30 cellular contexts compared by ENCODE assay signal in genomic region chr22:37499789-37500188, GRCh38. TPM values are rescaled to one million over a fixed set of nuclear protein-coding genes. Genes with fewer than 3 reads are reported as not detected.
DNase-seq lines count a peak whose midpoint lies in the region; ATAC-seq and TF ChIP-seq lines count a peak whose summit lies in the region.
"Had no signal": no experiment of that assay in that cellular context is flagged by ENCODE, and none has a peak within 500 bp of the region (broad histone marks: within the 10 kb centered on the region; RNA-seq: fewer than 3 reads in every experiment).

No MANE protein-coding gene starts in this region.

- H3K9me3 Mint-ChIP-seq in activated T-cell treated with anti-CD3 and anti-CD28 coated beads, Interleukin-2, amount 50 U/mL, for 4 hours = no peaks in the 10 kb centered on the region
- H3K9me3 Mint-ChIP-seq in activated T-cell treated with anti-CD3 and anti-CD28 coated beads, Interleukin-2, amount 50 U/mL, for 24 hours = no peaks in the 10 kb centered on the region
- H3K9me3 Mint-ChIP-seq: activated CD8-positive, alpha-beta T cell treated with anti-CD3 and anti-CD28 coated beads for 36 hours; CD4-positive, alpha-beta memory T cell; endodermal cell; H9 had no signal

- peaks cover 57 to 67% of the 10 kb centered on the region in 2 donors for H3K4me1 ChIP-seq in duodenal mucosa (ENCODE audit: control insufficient read depth in 1 of 2, insufficient read depth in 2 of 2, low read length in 2 of 2)
- peaks cover 46 to 56% (median 51%) of the 10 kb centered on the region in 4 donors for H3K4me1 ChIP-seq in upper lobe of left lung

- H3K36me3 ChIP-seq in duodenal mucosa (ENCODE audit: control insufficient read depth in 1 of 2, insufficient read depth in 2 of 2, low read length in 2 of 2) (peaks cover 19 to 46% of the 10 kb centered on the region in 2 donors), upper lobe of left lung (peaks cover 0 to 9% (median 0%) of the 10 kb centered on the region in 4 donors)
- H3K36me3 ChIP-seq: cardiac muscle cell, right atrium auricular region had no signal

- H3K4me3 Mint-ChIP-seq in activated T-cell treated with anti-CD3 and anti-CD28 coated beads, Interleukin-2, amount 50 U/mL, for 4 hours = peak overlapping the region; percentile 5
- no peak overlapping the region for H3K4me3 Mint-ChIP-seq in activated T-cell treated with anti-CD3 and anti-CD28 coated beads, Interleukin-2, amount 50 U/mL, for 24 hours
- H3K4me3 Mint-ChIP-seq: activated CD8-positive, alpha-beta T cell treated with anti-CD3 and anti-CD28 coated beads for 36 hours; activated naive CD8-positive, alpha-beta T cell; CD4-positive, alpha-beta memory T cell; endodermal cell had no signal

- H3K27me3 Mint-ChIP-seq in activated T-cell treated with anti-CD3 and anti-CD28 coated beads, Interleukin-2, amount 50 U/mL, for 4 hours (ENCODE audit: low read depth) = peaks cover 4% of the 10 kb centered on the region
- no peaks in the 10 kb centered on the region for H3K27me3 Mint-ChIP-seq in activated T-cell treated with anti-CD3 and anti-CD28 coated beads, Interleukin-2, amount 50 U/mL, for 24 hours
- H3K27me3 Mint-ChIP-seq: activated CD8-positive, alpha-beta T cell treated with anti-CD3 and anti-CD28 coated beads for 36 hours; activated naive CD8-positive, alpha-beta T cell; CD4-positive, alpha-beta memory T cell had no signal

- H3K9ac ChIP-seq in duodenal mucosa (ENCODE audit: low read depth in 1 of 2, low read length in 2 of 2) = peak overlapping the region; percentile 2 to 9

- no peak for TF ChIP-seq EP300 in upper lobe of left lung (IDR thresholded peaks at IDR 0.05)

- no peaks in the 10 kb centered on the region for H3K9me3 ChIP-seq in duodenal mucosa (ENCODE audit: control insufficient read depth in 1 of 2, low read length in 2 of 2)
- no peaks in the 10 kb centered on the region for H3K9me3 ChIP-seq in upper lobe of left lung
- H3K9me3 ChIP-seq: right atrium auricular region had no signal

- 57 to 79% methylated on average over 1 to 6 of the region's 6 CpGs for WGBS in upper lobe of left lung, 2 donors

- H3K27ac ChIP-seq in duodenal mucosa (ENCODE audit: low read depth, low read length) (no peak overlapping the region), upper lobe of left lung (peak overlapping the region in 3 of 4 donors; percentile 75 to 88 (median 86))
- H3K27ac ChIP-seq: cardiac muscle cell, foreskin keratinocyte had no signal

- peaks cover 22% of the 10 kb centered on the region for H3K4me1 Mint-ChIP-seq in activated T-cell treated with anti-CD3 and anti-CD28 coated beads, Interleukin-2, amount 50 U/mL, for 4 hours (ENCODE audit: low read depth)
- peaks cover 17% of the 10 kb centered on the region for H3K4me1 Mint-ChIP-seq in activated T-cell treated with anti-CD3 and anti-CD28 coated beads, Interleukin-2, amount 50 U/mL, for 24 hours (ENCODE audit: low read depth)

- H3K27ac Mint-ChIP-seq in activated T-cell treated with anti-CD3 and anti-CD28 coated beads, Interleukin-2, amount 50 U/mL, for 24 hours = no peak overlapping the region
- H3K27ac Mint-ChIP-seq: activated CD8-positive, alpha-beta T cell treated with anti-CD3 and anti-CD28 coated beads for 36 hours; activated naive CD8-positive, alpha-beta T cell; CD4-positive, alpha-beta memory T cell; endodermal cell; H9 had no signal

- no peaks in the 10 kb centered on the region for H3K36me3 Mint-ChIP-seq in activated T-cell treated with anti-CD3 and anti-CD28 coated beads, Interleukin-2, amount 50 U/mL, for 4 hours (ENCODE audit: insufficient read depth)
- no peaks in the 10 kb centered on the region for H3K36me3 Mint-ChIP-seq in activated T-cell treated with anti-CD3 and anti-CD28 coated beads, Interleukin-2, amount 50 U/mL, for 24 hours (ENCODE audit: low read depth)
- H3K36me3 Mint-ChIP-seq: activated naive CD8-positive, alpha-beta T cell; CD4-positive, alpha-beta memory T cell had no signal

- no peak for TF ChIP-seq CTCF in upper lobe of left lung (IDR thresholded peaks at IDR 0.05)

- no peak for DNase-seq in activated T-cell treated with anti-CD3 and anti-CD28 coated beads, Interleukin-2, amount 50 U/mL, for 4 hours
- no peak for DNase-seq in activated T-cell treated with anti-CD3 and anti-CD28 coated beads, Interleukin-2, amount 50 U/mL, for 24 hours
- DNase-seq in myocyte (ENCODE audit: low read depth) (peak; percentile 45), upper lobe of left lung (no peak), COLO668 (lab: John Stamatoyannopoulos, UW; ENCODE audit: unreplicated experiment) (no peak), glomerular visceral epithelial cell (ENCODE audit: extremely low spot score) (no peak), foreskin melanocyte (no peak)
- DNase-seq: activated CD8-positive, alpha-beta T cell treated with anti-CD3 and anti-CD28 coated beads for 36 hours; activated effector memory CD4-positive, alpha-beta T cell treated with Interleukin-2 at 50 U/mL for 16 hours; aorta; cortex of kidney; DMS153; endodermal cell; foreskin keratinocyte; H9; KBM-7; MG63; NCI-H1417 treated with DMSO at 0.1 percent for 48 hours; NCI-H2081; NCI-H446; RPMI8226; T-helper 2 cell had no signal

- no peak overlapping the region for H3K4me3 ChIP-seq in duodenal mucosa (ENCODE audit: low read depth in 1 of 2, low read length in 2 of 2)
- no peak overlapping the region for H3K4me3 ChIP-seq in upper lobe of left lung
- H3K4me3 ChIP-seq: cardiac muscle cell, MG63, right atrium auricular region had no signal

- no peak for ATAC-seq in activated T-cell treated with anti-CD3 and anti-CD28 coated beads, Interleukin-2, amount 50 U/mL, for 4 hours
- no peak for ATAC-seq in upper lobe of left lung (ENCODE audit: low FRiP score in 2 of 2)
- ATAC-seq: activated CD8-positive, alpha-beta T cell treated with anti-CD3 and anti-CD28 coated beads for 36 hours; esophagus mucosa; foreskin keratinocyte had no signal

- peaks cover 0 to 4% of the 10 kb centered on the region in 2 donors for H3K27me3 ChIP-seq in duodenal mucosa (ENCODE audit: control insufficient read depth in 1 of 2, insufficient read depth in 2 of 2, low read length in 2 of 2)
- H3K27me3 ChIP-seq in upper lobe of left lung = no peaks in the 10 kb centered on the region
- H3K27me3 ChIP-seq: cardiac muscle cell, foreskin keratinocyte, MG63, right atrium auricular region had no signal

- TF ChIP-seq POLR2A in upper lobe of left lung (IDR thresholded peaks at IDR 0.05) = no peak

RNA-seq across cellular contexts. Expression of gene MFNG, which starts 13.6 kb away (rescaled TPM):
- 100 to 1,000 TPM; 157 to 188 (median 184) TPM for total RNA-seq in activated T-cell treated with anti-CD3 and anti-CD28 coated beads, Interleukin-2, amount 50 U/mL, for 4 hours
- total RNA-seq in myocyte (0.51 and 0.68 TPM in 2 replicates), upper lobe of left lung (10 to 100 TPM; 14.0 to 74.0 (median 45.9) TPM)
- not detected for polyA plus RNA-seq in myocyte (2012)
- total RNA-seq: HT1080 had no signal

RNA-seq across cellular contexts. Expression of gene CARD10, which starts 19.4 kb away (rescaled TPM):
- total RNA-seq in activated T-cell treated with anti-CD3 and anti-CD28 coated beads, Interleukin-2, amount 50 U/mL, for 4 hours = under 1 TPM in 2 of 3 donors, not detected in 1; 0.26 to 0.35 TPM
- total RNA-seq in myocyte (5.7 and 7.3 TPM in 2 replicates), upper lobe of left lung (10 to 100 TPM in 4 of 6 donors, 1 to 10 TPM in 2; 6.2 to 19.8 (median 13.6) TPM)
- 1.4 TPM for polyA plus RNA-seq in myocyte (2012)
- total RNA-seq: mononuclear cell had no signal
- polyA plus RNA-seq: CD4-positive, alpha-beta memory T cell had no signal
